ENCODE assay signal across 8 cellular contexts in the genomic region with DNA sequence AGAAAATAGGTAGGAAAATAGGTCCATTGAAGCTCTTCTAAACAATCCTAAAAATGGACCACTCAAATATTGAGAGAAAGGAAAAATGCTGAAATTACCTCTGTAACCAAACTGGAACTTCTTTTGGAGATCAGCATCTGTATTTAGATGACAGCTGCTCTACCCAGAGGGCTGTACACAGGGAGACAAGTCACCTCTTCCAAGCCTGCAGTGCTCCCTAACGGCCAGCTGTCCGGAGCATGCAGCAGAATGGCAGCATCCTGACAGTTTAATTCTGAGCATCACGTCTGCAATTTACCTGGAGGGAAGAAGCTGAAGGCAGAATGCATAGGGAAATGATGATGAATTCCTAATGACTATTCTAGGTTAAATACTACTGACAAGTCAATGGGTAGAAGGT.
DNase-seq lines count a peak whose midpoint lies in the region; ATAC-seq lines count a peak whose summit lies in the region.

No MANE protein-coding gene starts in this region.

- DNase-seq in NCI-H345 (lab: John Stamatoyannopoulos, UW): peak; percentile 48
- no peak for DNase-seq in NCI-H345 treated with DMSO at 0.1 percent for 48 hours (lab: John Stamatoyannopoulos, UW; ENCODE audit: unreplicated experiment)
- peak; percentile 5 for DNase-seq in NCI-H510A (lab: John Stamatoyannopoulos, UW)
- peak; percentile 59 for DNase-seq in ecto neural progenitor cell (ENCODE audit: low spot score)
- DNase-seq in pons (ENCODE audit: low spot score): peak; percentile 13
- no peak for DNase-seq in NCI-H128 (lab: John Stamatoyannopoulos, UW; ENCODE audit: unreplicated experiment)

- ATAC-seq in GM21619 (IDR thresholded peaks at IDR 0.05; ENCODE audit: unreplicated experiment) (no peak), GM21447 (IDR thresholded peaks at IDR 0.05; ENCODE audit: unreplicated experiment) (no peak)

Comparison
In these comparisons a context has a peak if more than half of its experiments do, and no peak if none do; other contexts are left out.
1. DNase-seq: peak in NCI-H345 (single experiment), NCI-H510A (single experiment), ecto neural progenitor cell (single experiment) and pons (single experiment); none in NCI-H345 treated with DMSO at 0.1 percent for 48 hours (single experiment) and NCI-H128 (single experiment).